In the genomic region with DNA sequence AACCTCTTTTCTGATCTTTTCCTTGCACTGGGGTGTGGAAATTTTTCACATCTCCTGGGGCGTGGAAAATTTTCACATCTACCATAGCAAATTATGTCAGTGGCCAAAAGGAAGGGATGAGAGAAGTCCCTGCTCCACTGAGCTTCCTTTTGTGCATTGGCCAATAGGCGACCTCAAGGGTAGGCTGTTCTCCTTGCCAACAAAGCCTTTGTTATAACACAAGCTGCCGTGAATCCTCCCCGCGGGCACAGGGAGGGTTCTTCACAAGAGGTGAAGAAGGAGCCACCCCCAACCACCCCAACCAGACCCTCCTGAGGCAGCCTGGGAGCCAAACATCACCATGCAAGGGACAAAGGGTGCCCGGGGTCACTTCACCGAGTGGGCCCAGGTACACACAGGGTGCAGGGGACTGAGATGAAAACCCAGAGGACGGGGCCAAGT, we compare ENCODE assay signal across 22 cellular contexts. TPM values are rescaled to one million over a fixed set of nuclear protein-coding genes. Genes with fewer than 3 reads are reported as not detected.
DNase-seq lines count a peak whose midpoint lies in the region; ATAC-seq and TF ChIP-seq lines count a peak whose summit lies in the region.
"Had no signal": no experiment of that assay in that cellular context is flagged by ENCODE, and none has a peak within 500 bp of the region (broad histone marks: within the 10 kb centered on the region; RNA-seq: fewer than 3 reads in every experiment).

No MANE protein-coding gene starts in this region.

- no peaks in the 10 kb centered on the region for H3K9me3 ChIP-seq in IMR-90 (ENCODE audit: control insufficient read depth, insufficient read depth, low read length)
- H3K9me3 ChIP-seq in endocrine pancreas (ENCODE audit: control insufficient read depth, low read length) = no peaks in the 10 kb centered on the region
- no peaks in the 10 kb centered on the region for H3K9me3 ChIP-seq in neural progenitor cell (ENCODE audit: low read depth)
- H3K9me3 ChIP-seq: body of pancreas, esophagus muscularis mucosa had no signal

- H3K79me2 ChIP-seq in neural progenitor cell (ENCODE audit: low read depth) = no peaks in the 10 kb centered on the region

- H2BK15ac ChIP-seq in IMR-90 (ENCODE audit: low read depth, low read length) = peak overlapping the region; percentile 89; the same call in 2 of the 3 replicates

- no peak overlapping the region for H4K5ac ChIP-seq in IMR-90 (ENCODE audit: low read depth, low read length)

- H3K14ac ChIP-seq in IMR-90 (replicated peaks; ENCODE audit: low read depth, low read length) = peak overlapping the region; percentile 25; the same call in 1 of the 2 replicates

- peak overlapping the region; percentile 17 for H2BK5ac ChIP-seq in IMR-90 (ENCODE audit: low read depth, low read length, poor library complexity, severe bottlenecking)

- no peak overlapping the region for H2AFZ ChIP-seq in IMR-90 (replicated peaks; ENCODE audit: low read length, poor library complexity)
- no peak overlapping the region for H2AFZ ChIP-seq in neural progenitor cell (replicated peaks)

- H3K27me3 ChIP-seq in IMR-90 (ENCODE audit: control insufficient read depth, insufficient read depth, low read length) (no peaks in the 10 kb centered on the region), endocrine pancreas (ENCODE audit: control insufficient read depth, insufficient read depth, low read length) (no peaks in the 10 kb centered on the region), neural progenitor cell (no peaks in the 10 kb centered on the region)
- H3K27me3 ChIP-seq: body of pancreas, esophagus muscularis mucosa had no signal

- peaks cover 7% of the 10 kb centered on the region for H3K27me3 Mint-ChIP-seq in neural progenitor cell (ENCODE audit: insufficient read depth, low read depth)

- in situ Hi-C loops in IMR-90 (cut with MboI; ENCODE audit: low sequenced_read_pairs) = no loop called here

- TF ChIP-seq RAD21 in IMR-90 (IDR thresholded peaks at IDR 0.05; ENCODE audit: low read length) = no peak

- peak overlapping the region; percentile 67 for H2AK5ac ChIP-seq in IMR-90 (ENCODE audit: low read depth, low read length)

- CTCF ChIA-PET in IMR-90 (lab: Yijun Ruan, JAX) = interaction anchor here (0.6 to 0.9 kb wide), 2 partner anchors 14 to 114 kb away, joined by 3 read pairs; no protein-coding TSS in a partner anchor

- no TSS peak for BruUV-seq in IMR-90 (replicated peaks; lab: Mats Ljungman, UMichigan)

- no peaks in the 10 kb centered on the region for H3K79me1 ChIP-seq in IMR-90 (ENCODE audit: low read depth in 1 of 2, low read length in 2 of 2)

- H3K23ac ChIP-seq in IMR-90 (ENCODE audit: low read depth, low read length) = no peak overlapping the region

- ATAC-seq in IMR-90 (ENCODE audit: low read depth) (no peak), GM19324 (IDR thresholded peaks at IDR 0.05; ENCODE audit: low FRiP score, unreplicated experiment) (no peak)
- ATAC-seq: body of pancreas, K562, Right ventricle myocardium inferior had no signal

- WGBS in IMR-90 (ENCODE audit: extremely low coverage in 2 of 2, insufficient read length in 1 of 2), 2 experiments = 100% methylated on average over 1 of the region's 8 CpGs; no CpG with 5 or more reads in 1 of the 2 experiments

- no peak for TF ChIP-seq POLR2A in IMR-90 (IDR thresholded peaks at IDR 0.05; ENCODE audit: low read depth, low read length)

- H3K27ac ChIP-seq in IMR-90 (ENCODE audit: insufficient read depth, low read length) (no peak overlapping the region), neural progenitor cell (no peak overlapping the region)
- H3K27ac ChIP-seq: body of pancreas, esophagus muscularis mucosa had no signal

- dilution Hi-C loops in IMR-90 (cut with HindIII; ENCODE audit: low sequenced_read_pairs, unreplicated experiment) = no loop called here

- peak overlapping the region; percentile 32; the same call in 1 of the 2 replicates for H3K4me2 ChIP-seq in IMR-90 (ENCODE audit: low read depth, low read length)
- no peak overlapping the region for H3K4me2 ChIP-seq in neural progenitor cell

- intact Hi-C loops in IMR-90 (cut with micrococcal nuclease) = no loop called here

- DNase-seq in NCI-H2029 (lab: John Stamatoyannopoulos, UW) = peak; percentile 6
- DNase-seq in NCI-H2029 treated with DMSO at 0.1 percent for 48 hours (lab: John Stamatoyannopoulos, UW) = no peak
- no peak for DNase-seq in IMR-90
- peak; percentile 18 for DNase-seq in neural progenitor cell (ENCODE audit: low spot score)
- DNase-seq in cerebellar nuclear complex (lab: John Stamatoyannopoulos, UW) = no peak
- no peak for DNase-seq in activated gamma-delta T cell (lab: John Stamatoyannopoulos, UW)
- DNase-seq: 8988T; activated CD8-positive, alpha-beta memory T cell treated with anti-CD3 and anti-CD28 coated beads, Interleukin-2, amount 50 U/mL, for 4 hours; activated naive CD4-positive, alpha-beta T cell treated with anti-CD3 and anti-CD28 coated beads, Interleukin-2, amount 50 U/mL, for 16 hours; body of pancreas; glutamatergic neuron; mesendoderm; NCI-H1092; stimulated activated naive CD4-positive, alpha-beta T cell; trophoblast cell had no signal

- H3K36me3 Mint-ChIP-seq in neural progenitor cell = no peaks in the 10 kb centered on the region

- TF ChIP-seq CTCF in IMR-90 (conservative IDR thresholded peaks at IDR 0.05; ENCODE audit: low read depth, low read length) = no peak
- TF ChIP-seq CTCF in neural progenitor cell (IDR thresholded peaks at IDR 0.05) = no peak

- H3K4me3 ChIP-seq in IMR-90 (ENCODE audit: insufficient read depth, low read depth, low read length) = no peak overlapping the region
- peak overlapping the region; percentile 25 for H3K4me3 ChIP-seq in endocrine pancreas (ENCODE audit: control insufficient read depth, insufficient read depth, low read length)
- no peak overlapping the region for H3K4me3 ChIP-seq in neural progenitor cell
- H3K4me3 ChIP-seq: body of pancreas, esophagus muscularis mucosa, K562 had no signal

- peak overlapping the region; percentile 22; the same call in 1 of the 2 replicates for H2BK20ac ChIP-seq in IMR-90 (ENCODE audit: low read depth, low read length)

- H2AK9ac ChIP-seq in IMR-90 (replicated peaks; ENCODE audit: low read depth, low read length, poor library complexity) = no peak overlapping the region

- H3K18ac ChIP-seq in IMR-90 (ENCODE audit: low read depth, low read length) = peak overlapping the region; percentile 38; the same call in 1 of the 2 replicates

- H4K8ac ChIP-seq in IMR-90 (ENCODE audit: low read depth in 2 of 2, low read length in 2 of 2) = peak overlapping the region in 1 of 2 experiments; percentile 43; a peak in 1 of 4 replicates

- H3K27ac Mint-ChIP-seq in neural progenitor cell = no peak overlapping the region

- H3K56ac ChIP-seq in IMR-90 (ENCODE audit: extremely low read depth, insufficient read depth, low read length) = peak overlapping the region; percentile 24; the same call in 1 of the 2 replicates

- no peaks in the 10 kb centered on the region for H3K9me3 Mint-ChIP-seq in neural progenitor cell

- peak overlapping the region; percentile 42 for H3K4ac ChIP-seq in IMR-90 (ENCODE audit: low read depth, low read length)

- H3K9me1 ChIP-seq in IMR-90 (ENCODE audit: insufficient read depth, low read length) = peaks cover 22% of the 10 kb centered on the region

- H3F3A ChIP-seq in neural progenitor cell (ENCODE audit: low read depth) = no peaks in the 10 kb centered on the region

- peaks cover 12% of the 10 kb centered on the region for H3K4me1 ChIP-seq in IMR-90 (ENCODE audit: control insufficient read depth, insufficient read depth, low read length)
- no peaks in the 10 kb centered on the region for H3K4me1 ChIP-seq in endocrine pancreas (ENCODE audit: control insufficient read depth, insufficient read depth, low read length)
- no peaks in the 10 kb centered on the region for H3K4me1 ChIP-seq in neural progenitor cell
- H3K4me1 ChIP-seq: body of pancreas had no signal

- H4K91ac ChIP-seq in IMR-90 (ENCODE audit: insufficient read depth, low read depth, low read length) = peak overlapping the region; percentile 40

- H3K36me3 ChIP-seq in IMR-90 (ENCODE audit: control insufficient read depth, insufficient read depth, low read length) (no peaks in the 10 kb centered on the region), endocrine pancreas (ENCODE audit: control insufficient read depth, insufficient read depth, low read length) (no peaks in the 10 kb centered on the region), neural progenitor cell (no peaks in the 10 kb centered on the region)
- H3K36me3 ChIP-seq: esophagus muscularis mucosa had no signal

- POLR2A ChIA-PET in IMR-90 (lab: Charles Lee; ENCODE audit: unreplicated experiment) = interaction anchor here (0.6 kb wide), 1 partner anchor 63 kb away, joined by 4 read pairs; no protein-coding TSS in a partner anchor

- H3K4me1 Mint-ChIP-seq in neural progenitor cell = no peaks in the 10 kb centered on the region

- H3K9ac ChIP-seq in IMR-90 (ENCODE audit: low read depth, low read length) = no peak overlapping the region
- H3K9ac ChIP-seq in endocrine pancreas (ENCODE audit: control insufficient read depth, insufficient read depth, low read length) = no peak overlapping the region
- no peak overlapping the region for H3K9ac ChIP-seq in neural progenitor cell

- peak overlapping the region; percentile 59; the same call in 1 of the 2 replicates for H2BK120ac ChIP-seq in IMR-90 (ENCODE audit: low read depth, low read length)

- H4K20me1 ChIP-seq in IMR-90 (ENCODE audit: insufficient read depth, low read length) (no peaks in the 10 kb centered on the region), neural progenitor cell (ENCODE audit: low read depth) (no peaks in the 10 kb centered on the region)

- H3K4me3 Mint-ChIP-seq in neural progenitor cell = no peak overlapping the region

TF ChIP-seq in IMR-90, 13 proteins besides CTCF, POLR2A, EP300 and RAD21 (continues in another document):
- no peak for TF ChIP-seq SMC3 (IDR thresholded peaks at IDR 0.05; ENCODE audit: low read depth, low read length)
- no peak for TF ChIP-seq CHD1 (IDR thresholded peaks at IDR 0.05; ENCODE audit: low read depth, low read length)
- no peak for TF ChIP-seq USF2 (IDR thresholded peaks at IDR 0.05; ENCODE audit: low read depth, low read length)
- no peak for TF ChIP-seq NFE2L2 (IDR thresholded peaks at IDR 0.05; ENCODE audit: low read depth, low read length)
- no peak for TF ChIP-seq FOS (IDR thresholded peaks at IDR 0.05; ENCODE audit: low read depth, low read length)
- TF ChIP-seq MAFK (IDR thresholded peaks at IDR 0.05; ENCODE audit: low read depth, low read length) = no peak

RNA-seq across cellular contexts. Expression of gene SLC5A11, which starts 6.5 kb away (rescaled TPM):
- total RNA-seq in IMR-90 (2012; rRNA removed) (under 0.01 TPM in 1 of 2 replicates, not detected in the other), neural progenitor cell (ENCODE audit: low replicate concordance) (0.09 TPM in 1 of 2 replicates, not detected in the other)
- polyA plus RNA-seq in IMR-90 (2012; rRNA removed) = not detected in 2 replicates
- not detected in 2 replicates for polyA plus RNA-seq in IMR-90 (2012; cell fraction: cytosol; rRNA removed)
- polyA plus RNA-seq in IMR-90 (2012; cell fraction: nucleus; rRNA removed; ENCODE audit: low replicate concordance) = not detected in 2 replicates
- total RNA-seq: body of pancreas, dermis microvascular lymphatic vessel endothelial cell, esophagus muscularis mucosa, Right ventricle myocardium inferior had no signal
- polyA plus RNA-seq: neural cell had no signal

Comparison
In these comparisons a context has a peak if more than half of its experiments do, and no peak if none do; other contexts are left out.
1. DNase-seq: peak in NCI-H2029 (single experiment) and neural progenitor cell (single experiment); none in NCI-H2029 treated with DMSO at 0.1 percent for 48 hours (single experiment), IMR-90 (single experiment), cerebellar nuclear complex (0 of 2) and activated gamma-delta T cell (single experiment).